Comparison of ENCODE assay signal across 31 cellular contexts in genomic region chr20:39213476-39214145, GRCh38.
"Had no signal": no experiment of that assay in that cellular context is flagged by ENCODE, and none has a peak within 500 bp of the region (broad histone marks: within the 10 kb centered on the region; RNA-seq: fewer than 3 reads in every experiment).

No MANE protein-coding gene starts in this region.

- H3K4me3 ChIP-seq: adrenal gland, body of pancreas, breast epithelium had no signal

- DNase-seq: activated B cell treated with CpG ODN at 0.5 μM for 24 hours; activated CD4-positive, alpha-beta memory T cell treated with anti-CD3 and anti-CD28 coated beads for 36 hours; activated CD4-positive, alpha-beta T cell treated with anti-CD3 and anti-CD28 coated beads for 4 hours; activated CD4-positive, alpha-beta T cell treated with anti-CD3 and anti-CD28 coated beads, Interleukin-2, amount 10 ng/mL, durations not matched to agents 24 days and 14 days; activated CD4-positive, alpha-beta T cell treated with anti-CD3 and anti-CD28 coated beads, Interleukin-2, amount 50 U/mL, for 1 hour; activated CD4-positive, alpha-beta T cell treated with anti-CD3 and anti-CD28 coated beads, Interleukin-2, amount 50 U/mL, for 4 hours; activated CD4-positive, CD25-positive, alpha-beta regulatory T cell treated with anti-CD3 and anti-CD28 coated beads, Interleukin-2, amount 50 U/mL, for 72 hours; activated CD8-positive, alpha-beta memory T cell treated with anti-CD3 and anti-CD28 coated beads, Interleukin-2, amount 50 U/mL, for 4 hours; activated CD8-positive, alpha-beta T cell treated with anti-CD3 and anti-CD28 coated beads for 36 hours; activated effector memory CD4-positive, alpha-beta T cell treated with anti-CD3 and anti-CD28 coated beads, Interleukin-2, amount 50 U/mL, for 16 hours; activated gamma-delta T cell treated with Interleukin-2 at 50 U/mL for 16 hours; activated naive CD4-positive, alpha-beta T cell; activated naive CD4-positive, alpha-beta T cell treated with anti-CD3 and anti-CD28 coated beads for 36 hours; activated naive CD4-positive, alpha-beta T cell treated with anti-CD3 and anti-CD28 coated beads, Interleukin-2, amount 50 U/mL, for 16 hours; activated naive CD8-positive, alpha-beta T cell treated with anti-CD3 and anti-CD28 coated beads for 36 hours; activated T-cell treated with anti-CD3 and anti-CD28 coated beads for 4 hours; activated T-cell treated with anti-CD3 and anti-CD28 coated beads, Interleukin-2, amount 50 U/mL, for 1 hour; activated T-cell treated with anti-CD3 and anti-CD28 coated beads, Interleukin-2, amount 50 U/mL, for 4 hours; activated T-cell treated with anti-CD3 and anti-CD28 coated beads, Interleukin-2, amount 50 U/mL, for 72 hours; amniotic stem cell; aorta; body of pancreas; brain microvascular endothelial cell; central memory CD4-positive, alpha-beta T cell; T-helper 2 cell; T-helper 9 cell had no signal

- H3K27me3 ChIP-seq: adrenal gland, body of pancreas, brain microvascular endothelial cell, breast epithelium had no signal

- H3K9me3 ChIP-seq: adrenal gland, body of pancreas, breast epithelium had no signal

- H3K4me1 ChIP-seq: adrenal gland, body of pancreas, breast epithelium had no signal

- H3K27ac ChIP-seq: adrenal gland, body of pancreas, brain microvascular endothelial cell, breast epithelium, VCaP had no signal

- H3K36me3 ChIP-seq: adrenal gland, brain microvascular endothelial cell, breast epithelium had no signal

- ATAC-seq: activated CD8-positive, alpha-beta T cell treated with anti-CD3 and anti-CD28 coated beads for 36 hours; activated naive CD4-positive, alpha-beta T cell treated with anti-CD3 and anti-CD28 coated beads, Interleukin-2, amount 50 U/mL, for 72 hours; activated T-cell treated with anti-CD3 and anti-CD28 coated beads, Interleukin-2, amount 50 U/mL, for 4 hours; activated T-cell treated with anti-CD3 and anti-CD28 coated beads, Interleukin-2, amount 50 U/mL, for 72 hours; activated T-helper 17 cell treated with anti-CD3 and anti-CD28 coated beads, Interleukin-2, amount 50 U/mL, for 72 hours; body of pancreas had no signal
